14 cellular contexts compared by ENCODE assay signal in genomic region chr2:149021761-149022160, GRCh38. TPM values are rescaled to one million over a fixed set of nuclear protein-coding genes. Genes with fewer than 3 reads are reported as not detected.
DNase-seq lines count a peak whose midpoint lies in the region; ATAC-seq and TF ChIP-seq lines count a peak whose summit lies in the region.
"Had no signal": no experiment of that assay in that cellular context is flagged by ENCODE, and none has a peak within 500 bp of the region (broad histone marks: within the 10 kb centered on the region; RNA-seq: fewer than 3 reads in every experiment).

No MANE protein-coding gene starts in this region.

- H3K79me2 ChIP-seq in SU-DHL-6 (ENCODE audit: insufficient read depth, low read length), result no peaks in the 10 kb centered on the region

- H3F3A ChIP-seq in SU-DHL-6 (ENCODE audit: insufficient read depth), result peaks cover 60% of the 10 kb centered on the region

- H3K27me3 ChIP-seq in SU-DHL-6 (ENCODE audit: low read length), result no peaks in the 10 kb centered on the region
- no peaks in the 10 kb centered on the region for H3K27me3 ChIP-seq in A673 (replicated peaks; ENCODE audit: insufficient read depth, low read depth, low read length, poor library complexity)

- BruUV-seq in A673 (replicated peaks; lab: Mats Ljungman, UMichigan), result no TSS peak

- no peak overlapping the region for H2AFZ ChIP-seq in SU-DHL-6 (ENCODE audit: low read depth, low read length, severe bottlenecking)

- TF ChIP-seq CTCF in SU-DHL-6 (IDR thresholded peaks at IDR 0.05; ENCODE audit: insufficient read depth, low read length, poor library complexity, severe bottlenecking) (no peak), A673 (conservative IDR thresholded peaks at IDR 0.05; ENCODE audit: low read depth, low read length) (no peak)

- CTCF ChIA-PET in A673 (lab: Charles Lee), result interaction anchor here (0.7 kb wide), 3 partner anchors 414 to 540 kb away, joined by 12 to 16 read pairs (median 14); no protein-coding TSS in a partner anchor

- no peaks in the 10 kb centered on the region for H4K20me1 ChIP-seq in SU-DHL-6 (ENCODE audit: low read depth, low read length)

- in situ Hi-C loops in G401 (cut with HindIII; ENCODE audit: low sequenced_read_pairs), result loop anchor here (10.0 kb wide), 1 partner anchor 543 kb away; no protein-coding TSS in a partner anchor

- H3K4me3 ChIP-seq in SU-DHL-6 (ENCODE audit: insufficient read depth, low read length, poor library complexity, severe bottlenecking) (peak overlapping the region; percentile 17), A673 (ENCODE audit: low read depth, low read length, poor library complexity, severe bottlenecking) (no peak overlapping the region)

- peak overlapping the region; percentile 98 for H3K27ac ChIP-seq in SU-DHL-6 (ENCODE audit: low read depth, low read length)
- H3K27ac ChIP-seq in A673 (ENCODE audit: low read depth, low read length, poor library complexity, severe bottlenecking), result no peak overlapping the region
- H3K27ac ChIP-seq: HL-60 had no signal

- POLR2A ChIA-PET in A673 (lab: Charles Lee; ENCODE audit: low non-redundant PET), result no interaction called here

- no peaks in the 10 kb centered on the region for H3K36me3 ChIP-seq in SU-DHL-6 (ENCODE audit: low read length)
- no peaks in the 10 kb centered on the region for H3K36me3 ChIP-seq in A673 (ENCODE audit: insufficient read depth, low read length, poor library complexity, severe bottlenecking)

- H3K9me2 ChIP-seq in SU-DHL-6 (replicated peaks; ENCODE audit: insufficient read depth, low read length), result no peaks in the 10 kb centered on the region

- DNase-seq in NCI-H1694 treated with DMSO at 0.1 percent for 48 hours (lab: John Stamatoyannopoulos, UW) (no peak), A673 (ENCODE audit: low spot score) (no peak), G401 (ENCODE audit: low spot score) (no peak), DMS153 treated with DMSO at 0.1 percent for 48 hours (lab: John Stamatoyannopoulos, UW; ENCODE audit: unreplicated experiment) (no peak)
- DNase-seq: activated CD4-positive, alpha-beta memory T cell treated with anti-CD3 and anti-CD28 coated beads for 36 hours; DMS 273 treated with DMSO at 0.1 percent for 48 hours; NCI-H1930 had no signal

- peak overlapping the region; percentile 60 for H3K9ac ChIP-seq in SU-DHL-6 (ENCODE audit: low read length)

- intact Hi-C loops in A673 (cut with micrococcal nuclease; ENCODE audit: unreplicated experiment), result no loop called here

- H3K9me3 ChIP-seq in SU-DHL-6 (ENCODE audit: insufficient read depth, low read length), result no peaks in the 10 kb centered on the region
- no peaks in the 10 kb centered on the region for H3K9me3 ChIP-seq in A673 (ENCODE audit: low read depth, low read length, poor library complexity, severe bottlenecking)

- no peaks in the 10 kb centered on the region for H3K4me1 ChIP-seq in A673 (ENCODE audit: insufficient read depth, low read length, poor library complexity, severe bottlenecking)

- ATAC-seq in GM18520 (IDR thresholded peaks at IDR 0.05; ENCODE audit: unreplicated experiment) (peak; percentile 35), GM21447 (IDR thresholded peaks at IDR 0.05; ENCODE audit: unreplicated experiment) (peak; percentile 71), HG03095 (IDR thresholded peaks at IDR 0.05; ENCODE audit: unreplicated experiment) (peak; percentile 71)

- peak overlapping the region; percentile 90 for H3K4me2 ChIP-seq in SU-DHL-6 (ENCODE audit: low read depth, low read length, poor library complexity, severe bottlenecking)

RNA-seq across cellular contexts. Expression of gene LYPD6B, which starts 16.7 kb away (rescaled TPM):
- not detected in 2 replicates for total RNA-seq in A673 (2021)
- total RNA-seq in G401 (2014; rRNA removed; shearing (Covaris generic)), result 21.3 and 28.7 TPM in 2 replicates
- total RNA-seq: activated CD4-positive, alpha-beta memory T cell treated with anti-CD3 and anti-CD28 coated beads for 36 hours; endothelial cell of umbilical vein; SK-MEL-5 had no signal

Comparison
In these comparisons a context has a peak if more than half of its experiments do, and no peak if none do; other contexts are left out.
1. RNA of gene LYPD6B, which starts 16.7 kb away (total RNA-seq): 21.3 to 28.7 TPM in G401; not detected in A673; every median in the first group is over 10 times any median in the second.
2. Peak in every context shown above with its lines, with median percentiles within 50 percentile points of each other: ATAC-seq.